ENCODE assay signal across 9 cellular contexts in genomic region chr6:73969982-73970960, GRCh38.
DNase-seq lines count a peak whose midpoint lies in the region; ATAC-seq, FAIRE-seq and TF ChIP-seq lines count a peak whose summit lies in the region.
"Had no signal": no experiment of that assay in that cellular context is flagged by ENCODE, and none has a peak within 500 bp of the region (broad histone marks: within the 10 kb centered on the region; RNA-seq: fewer than 3 reads in every experiment).

No MANE protein-coding gene starts in this region.

- H3K4me1 Mint-ChIP-seq in activated naive CD4-positive, alpha-beta T cell treated with anti-CD3 and anti-CD28 coated beads for 36 hours (ENCODE audit: low read depth), result no peaks in the 10 kb centered on the region
- H3K4me1 Mint-ChIP-seq in brain, result peaks cover 31% of the 10 kb centered on the region

- no peaks in the 10 kb centered on the region for H3K4me1 ChIP-seq in kidney (ENCODE audit: control insufficient read depth in 1 of 2, insufficient read depth in 1 of 2, low read depth in 1 of 2, low read length in 2 of 2)

- no peak for ATAC-seq in activated naive CD4-positive, alpha-beta T cell treated with anti-CD3 and anti-CD28 coated beads, Interleukin-2, amount 50 U/mL, for 72 hours
- no peak for ATAC-seq in GM21825 (IDR thresholded peaks at IDR 0.05; ENCODE audit: unreplicated experiment)
- no peak for ATAC-seq in HG03342 (IDR thresholded peaks at IDR 0.05; ENCODE audit: unreplicated experiment)

- no peaks in the 10 kb centered on the region for H3K27me3 Mint-ChIP-seq in activated naive CD4-positive, alpha-beta T cell treated with anti-CD3 and anti-CD28 coated beads for 36 hours (ENCODE audit: low read depth)
- H3K27me3 Mint-ChIP-seq in brain, result peaks cover 4% of the 10 kb centered on the region

- TF ChIP-seq CTCF in brain (conservative IDR thresholded peaks at IDR 0.05) (peak; percentile 76 to 82), kidney (IDR thresholded peaks at IDR 0.05; ENCODE audit: borderline replicate concordance, extremely low read depth, insufficient read depth) (peak; percentile 56)

- H3K27ac ChIP-seq in kidney (ENCODE audit: low read depth in 2 of 2, low read length in 2 of 2), result no peak overlapping the region

- H3K27ac Mint-ChIP-seq in activated naive CD4-positive, alpha-beta T cell treated with anti-CD3 and anti-CD28 coated beads for 36 hours, result no peak overlapping the region
- no peak overlapping the region for H3K27ac Mint-ChIP-seq in activated naive CD4-positive, alpha-beta T cell treated with anti-CD3 and anti-CD28 coated beads, Interleukin-2, amount 50 U/mL, for 72 hours
- peak overlapping the region in 1 of 5 experiments; percentile 26 for H3K27ac Mint-ChIP-seq in brain

- no peaks in the 10 kb centered on the region for H3K9me3 Mint-ChIP-seq in activated naive CD4-positive, alpha-beta T cell treated with anti-CD3 and anti-CD28 coated beads for 36 hours
- no peaks in the 10 kb centered on the region for H3K9me3 Mint-ChIP-seq in activated naive CD4-positive, alpha-beta T cell treated with anti-CD3 and anti-CD28 coated beads, Interleukin-2, amount 50 U/mL, for 72 hours
- peaks cover 0 to 7% (median 0%) of the 10 kb centered on the region in 5 experiments for H3K9me3 Mint-ChIP-seq in brain

- no peaks in the 10 kb centered on the region for H3K36me3 ChIP-seq in kidney (ENCODE audit: control insufficient read depth in 1 of 2, insufficient read depth in 2 of 2, low read length in 2 of 2)

- H3K9me3 ChIP-seq in kidney (ENCODE audit: control insufficient read depth in 1 of 2, low read length in 2 of 2), result no peaks in the 10 kb centered on the region

- no peak overlapping the region for H3K9ac ChIP-seq in kidney (ENCODE audit: low read length in 2 of 2)

- no peaks in the 10 kb centered on the region for H3K36me3 Mint-ChIP-seq in activated naive CD4-positive, alpha-beta T cell treated with anti-CD3 and anti-CD28 coated beads for 36 hours (ENCODE audit: low read depth)
- no peaks in the 10 kb centered on the region for H3K36me3 Mint-ChIP-seq in activated naive CD4-positive, alpha-beta T cell treated with anti-CD3 and anti-CD28 coated beads, Interleukin-2, amount 50 U/mL, for 72 hours
- H3K36me3 Mint-ChIP-seq in brain, result no peaks in the 10 kb centered on the region

- H3K4me3 ChIP-seq in kidney (ENCODE audit: low read length in 2 of 2), result no peak overlapping the region

- CTCF ChIA-PET in activated naive CD4-positive, alpha-beta T cell treated with anti-CD3 and anti-CD28 coated beads for 36 hours (lab: Charles Lee), result interaction anchor here (0.6 to 4.6 kb wide), 11 partner anchors 14 to 1242 kb away, joined by 3 to 24 read pairs (median 4); no protein-coding TSS in a partner anchor

- no peak overlapping the region for H3K4me3 Mint-ChIP-seq in activated naive CD4-positive, alpha-beta T cell treated with anti-CD3 and anti-CD28 coated beads for 36 hours
- no peak overlapping the region for H3K4me3 Mint-ChIP-seq in brain

- DNase-seq in activated naive CD4-positive, alpha-beta T cell treated with anti-CD3 and anti-CD28 coated beads for 36 hours, result peak; percentile 9
- no peak for DNase-seq in activated naive CD4-positive, alpha-beta T cell treated with anti-CD3 and anti-CD28 coated beads, Interleukin-2, amount 50 U/mL, for 72 hours (ENCODE audit: low spot score in 2 of 2)
- DNase-seq in NCI-H1105 treated with DMSO at 0.1 percent for 48 hours (lab: John Stamatoyannopoulos, UW) (peak; percentile 25), kidney (no peak), 8988T (no peak)

- FAIRE-seq in kidney (lab: Jason Lieb, UNC), result no peak
- FAIRE-seq: GM18507 had no signal

- intact Hi-C loops in activated naive CD4-positive, alpha-beta T cell treated with anti-CD3 and anti-CD28 coated beads for 36 hours (cut with micrococcal nuclease), result loop anchor here (1.0 to 10.0 kb wide), 4 partner anchors 115 to 1238 kb away; no protein-coding TSS in a partner anchor
- intact Hi-C loops in kidney (cut with DNase I), result no loop called here

Comparison
In these comparisons a context has a peak if more than half of its experiments do, and no peak if none do; other contexts are left out.
1. DNase-seq: peak in activated naive CD4-positive, alpha-beta T cell treated with anti-CD3 and anti-CD28 coated beads for 36 hours (single experiment) and NCI-H1105 treated with DMSO at 0.1 percent for 48 hours (single experiment); none in activated naive CD4-positive, alpha-beta T cell treated with anti-CD3 and anti-CD28 coated beads, Interleukin-2, amount 50 U/mL, for 72 hours (0 of 2), kidney (single experiment) and 8988T (single experiment).